18 cellular contexts compared by ENCODE assay signal in genomic region chr17:37146578-37147119, GRCh38.
DNase-seq lines count a peak whose midpoint lies in the region; ATAC-seq and TF ChIP-seq lines count a peak whose summit lies in the region.
"Had no signal": no experiment of that assay in that cellular context is flagged by ENCODE, and none has a peak within 500 bp of the region (broad histone marks: within the 10 kb centered on the region; RNA-seq: fewer than 3 reads in every experiment).

No MANE protein-coding gene starts in this region.

- no peaks in the 10 kb centered on the region for H3K27me3 Mint-ChIP-seq in CD8-positive, alpha-beta T cell (ENCODE audit: low read depth)
- H3K27me3 Mint-ChIP-seq: activated naive CD8-positive, alpha-beta T cell treated with anti-CD3 and anti-CD28 coated beads for 36 hours had no signal

- peaks cover 4% of the 10 kb centered on the region for H3K4me1 Mint-ChIP-seq in CD8-positive, alpha-beta T cell (ENCODE audit: low read depth)

- WGBS in HUES64, result 91% methylated on average over 7 of the region's 7 CpGs

- peak overlapping the region; percentile 4 for H3K4me3 Mint-ChIP-seq in CD8-positive, alpha-beta T cell
- H3K4me3 Mint-ChIP-seq: activated naive CD8-positive, alpha-beta T cell treated with anti-CD3 and anti-CD28 coated beads for 36 hours had no signal

- no peak for DNase-seq in CD8-positive, alpha-beta T cell
- DNase-seq in OCI-M2 (lab: John Stamatoyannopoulos, UW; ENCODE audit: unreplicated experiment) (no peak), hypothalamus (lab: John Stamatoyannopoulos, UW) (no peak), left lung (no peak)
- DNase-seq: activated CD4-positive, alpha-beta T cell treated with anti-CD3 and anti-CD28 coated beads, Interleukin-2, amount 50 U/mL, for 48 hours; activated naive CD8-positive, alpha-beta T cell treated with anti-CD3 and anti-CD28 coated beads for 36 hours; activated T-cell treated with anti-CD3 and anti-CD28 coated beads, Interleukin-2, amount 50 U/mL, for 48 hours; left colon; NCI-H2081 treated with DMSO at 0.1 percent for 48 hours; ovary; SJCRH30; stimulated activated CD4-positive, alpha-beta T cell treated with anti-CD3 and anti-CD28 coated beads, Interleukin-4, amount 100 ng/mL, for 1 hour; stimulated activated CD8-positive, alpha-beta memory T cell treated with anti-CD3 and anti-CD28 coated beads, Interleukin-4, amount 100 ng/mL, for 48 hours had no signal

- intact Hi-C loops in CD8-positive, alpha-beta T cell (cut with DNase I, micrococcal nuclease), result no loop called here
- intact Hi-C loops in left lung (cut with DNase I), result no loop called here

- POLR2A ChIA-PET in CD8-positive, alpha-beta T cell (lab: Charles Lee), result no interaction called here

- ATAC-seq in CD8-positive, alpha-beta T cell, result no peak
- no peak for ATAC-seq in left lung

- H3K4me1 ChIP-seq in CD8-positive, alpha-beta T cell (ENCODE audit: insufficient read depth, low read length), result no peaks in the 10 kb centered on the region
- H3K4me1 ChIP-seq in HUES64 (ENCODE audit: insufficient read depth, low read length) (peaks cover 13% of the 10 kb centered on the region), mucosa of rectum (ENCODE audit: control insufficient read depth in 2 of 2, insufficient read depth in 2 of 2, low read length in 2 of 2) (peaks cover 0 to 5% of the 10 kb centered on the region in 2 donors), left lung (no peaks in the 10 kb centered on the region)
- H3K4me1 ChIP-seq: SJCRH30 had no signal

- no peaks in the 10 kb centered on the region for H3K27me3 ChIP-seq in CD8-positive, alpha-beta T cell (ENCODE audit: insufficient read depth, low read length)
- H3K27me3 ChIP-seq in HUES64 (ENCODE audit: insufficient read depth, low read length) (no peaks in the 10 kb centered on the region), mucosa of rectum (ENCODE audit: control insufficient read depth in 2 of 2, insufficient read depth in 2 of 2, low read length in 2 of 2) (no peaks in the 10 kb centered on the region), left lung (no peaks in the 10 kb centered on the region)
- H3K27me3 ChIP-seq: ovary, SJCRH30 had no signal

- H3K9me3 ChIP-seq in CD8-positive, alpha-beta T cell (ENCODE audit: low read length), result no peaks in the 10 kb centered on the region
- no peaks in the 10 kb centered on the region for H3K9me3 ChIP-seq in HUES64 (ENCODE audit: insufficient read depth, low read depth, low read length)
- no peaks in the 10 kb centered on the region for H3K9me3 ChIP-seq in mucosa of rectum (ENCODE audit: control insufficient read depth in 2 of 2, low read length in 2 of 2)
- H3K9me3 ChIP-seq in left lung, result no peaks in the 10 kb centered on the region
- H3K9me3 ChIP-seq: ovary, SJCRH30, thoracic aorta had no signal

- CTCF ChIA-PET in CD8-positive, alpha-beta T cell (lab: Charles Lee), result no interaction called here

- H3K27ac Mint-ChIP-seq in CD8-positive, alpha-beta T cell, result no peak overlapping the region
- H3K27ac Mint-ChIP-seq: activated naive CD8-positive, alpha-beta T cell treated with anti-CD3 and anti-CD28 coated beads for 36 hours had no signal

- no peak overlapping the region for H3K27ac ChIP-seq in CD8-positive, alpha-beta T cell (ENCODE audit: low read depth, low read length)
- peak overlapping the region; percentile 30; the same call in 1 of the 2 replicates for H3K27ac ChIP-seq in HUES64 (ENCODE audit: low read depth, low read length)
- H3K27ac ChIP-seq in VCaP, result peak overlapping the region; percentile 72
- peak overlapping the region; percentile 45 to 62 for H3K27ac ChIP-seq in mucosa of rectum (ENCODE audit: low read depth in 2 of 2, low read length in 2 of 2)
- H3K27ac ChIP-seq in left lung, result no peak overlapping the region
- H3K27ac ChIP-seq: C4-2B, ovary, SJCRH30, thoracic aorta had no signal

- TF ChIP-seq CTCF in CD8-positive, alpha-beta T cell (IDR thresholded peaks at IDR 0.05), result no peak
- TF ChIP-seq CTCF in VCaP (conservative IDR thresholded peaks at IDR 0.05) (no peak), left lung (IDR thresholded peaks at IDR 0.05) (no peak)

- H3K9ac ChIP-seq in HUES64 (ENCODE audit: low read depth, low read length) (peak overlapping the region; percentile 38; the same call in 1 of the 2 replicates), mucosa of rectum (ENCODE audit: low read depth in 1 of 2, low read length in 2 of 2) (no peak overlapping the region)

- H3K9me3 Mint-ChIP-seq in CD8-positive, alpha-beta T cell, result no peaks in the 10 kb centered on the region
- H3K9me3 Mint-ChIP-seq: activated naive CD8-positive, alpha-beta T cell treated with anti-CD3 and anti-CD28 coated beads for 36 hours had no signal

- peaks cover 43% of the 10 kb centered on the region for H3K36me3 Mint-ChIP-seq in CD8-positive, alpha-beta T cell

- H3K36me3 ChIP-seq in CD8-positive, alpha-beta T cell (ENCODE audit: insufficient read depth, low read length), result no peaks in the 10 kb centered on the region
- H3K36me3 ChIP-seq in HUES64 (ENCODE audit: insufficient read depth, low read length) (peaks cover 58% of the 10 kb centered on the region), mucosa of rectum (ENCODE audit: control insufficient read depth in 2 of 2, insufficient read depth in 2 of 2, low read length in 2 of 2) (peaks cover 0 to 2% of the 10 kb centered on the region in 2 donors), left lung (peaks cover 0 to 56% of the 10 kb centered on the region in 2 donors)
- H3K36me3 ChIP-seq: ovary, thoracic aorta had no signal

- no peak overlapping the region for H3K4me3 ChIP-seq in CD8-positive, alpha-beta T cell (ENCODE audit: low read depth, low read length)
- H3K4me3 ChIP-seq in HUES64 (ENCODE audit: low read length) (no peak overlapping the region), mucosa of rectum (ENCODE audit: low read length in 2 of 2) (peak overlapping the region in 1 of 2 donors; percentile 26), left lung (no peak overlapping the region)
- H3K4me3 ChIP-seq: ovary, SJCRH30, thoracic aorta had no signal

Comparison
In these comparisons a context has a peak if more than half of its experiments do, and no peak if none do; other contexts are left out.
1. H3K27ac ChIP-seq: peak in HUES64 (single experiment), VCaP (single experiment) and mucosa of rectum (2 of 2); none in CD8-positive, alpha-beta T cell (single experiment) and left lung (0 of 2).